ENCODE assay signal across 23 cellular contexts in genomic region chr1:234990328-234990675, GRCh38.
A peak's percentile ranks its signal among the peaks of the same experiment; 100 is the strongest.
DNase-seq lines count a peak whose midpoint lies in the region; ATAC-seq and TF ChIP-seq lines count a peak whose summit lies in the region.
"Had no signal": no experiment of that assay in that cellular context is flagged by ENCODE, and none has a peak within 500 bp of the region (broad histone marks: within the 10 kb centered on the region; RNA-seq: fewer than 3 reads in every experiment).

No MANE protein-coding gene starts in this region.

- H3K4me1 Mint-ChIP-seq in central memory CD8-positive, alpha-beta T cell, result peaks cover 19% of the 10 kb centered on the region
- H3K4me1 Mint-ChIP-seq: immature natural killer cell had no signal

- H3K36me3 ChIP-seq in right atrium auricular region (no peaks in the 10 kb centered on the region), vagina (no peaks in the 10 kb centered on the region)
- H3K36me3 ChIP-seq: left ventricle myocardium inferior had no signal

- intact Hi-C loops in left cardiac atrium (cut with DNase I) (loop anchor here in 1 of 2 donors (10.0 kb wide), 1 partner anchor 266 kb away; no protein-coding TSS in a partner anchor), sciatic nerve (cut with DNase I) (no loop called here), vagina (cut with DNase I) (no loop called here)

- no peaks in the 10 kb centered on the region for H3K9me3 Mint-ChIP-seq in central memory CD8-positive, alpha-beta T cell
- H3K9me3 Mint-ChIP-seq: activated naive CD4-positive, alpha-beta T cell treated with anti-CD3 and anti-CD28 coated beads, Interleukin-2, amount 50 U/mL, for 24 hours; immature natural killer cell; mesothelial cell of epicardium had no signal

- H3K27me3 ChIP-seq in right atrium auricular region (no peaks in the 10 kb centered on the region), vagina (no peaks in the 10 kb centered on the region)
- H3K27me3 ChIP-seq: foreskin keratinocyte had no signal

- TF ChIP-seq POLR2A in vagina (IDR thresholded peaks at IDR 0.05), result no peak

- no peaks in the 10 kb centered on the region for H3K27me3 Mint-ChIP-seq in central memory CD8-positive, alpha-beta T cell
- H3K27me3 Mint-ChIP-seq: activated naive CD4-positive, alpha-beta T cell treated with anti-CD3 and anti-CD28 coated beads, Interleukin-2, amount 50 U/mL, for 24 hours; natural killer cell treated with Interleukin-12 subunit alpha and Interleukin-12 subunit beta and Interleukin-15 and Interleukin-18, amount 100 ng/mL, for 72 hours had no signal

- no peaks in the 10 kb centered on the region for H3K9me3 ChIP-seq in right atrium auricular region
- H3K9me3 ChIP-seq in vagina, result no peaks in the 10 kb centered on the region
- H3K9me3 ChIP-seq: left ventricle myocardium inferior had no signal

- no peak overlapping the region for H3K4me3 Mint-ChIP-seq in central memory CD8-positive, alpha-beta T cell
- H3K4me3 Mint-ChIP-seq: activated naive CD4-positive, alpha-beta T cell treated with anti-CD3 and anti-CD28 coated beads, Interleukin-2, amount 50 U/mL, for 24 hours; immature natural killer cell; mesothelial cell of epicardium had no signal

- DNase-seq in right atrium auricular region (ENCODE audit: low spot score), result no peak
- DNase-seq in left cardiac atrium, result no peak
- DNase-seq in central memory CD8-positive, alpha-beta T cell (ENCODE audit: low spot score in 2 of 2), result no peak
- DNase-seq in sciatic nerve (ENCODE audit: low spot score), result peak; percentile 27
- no peak for DNase-seq in vagina (ENCODE audit: extremely low spot score in 2 of 2)
- DNase-seq in iPS-NIHi7 (ENCODE audit: extremely low spot score), result no peak
- DNase-seq in cerebellum (ENCODE audit: low spot score), result no peak
- DNase-seq: C1 segment of cervical spinal cord; effector CD4-positive, alpha-beta T cell; erythroblast; foreskin keratinocyte; immature natural killer cell; left ventricle myocardium inferior; NCI-H2081; posterior cingulate gyrus; stimulated activated CD4-positive, alpha-beta T cell treated with anti-CD3 and anti-CD28 coated beads, Interleukin-1b, Interleukin-23, amount 100 ng/mL, for 48 hours; stimulated activated naive CD4-positive, alpha-beta T cell had no signal

- H3K4me3 ChIP-seq in right atrium auricular region, result no peak overlapping the region
- no peak overlapping the region for H3K4me3 ChIP-seq in vagina
- H3K4me3 ChIP-seq: left ventricle myocardium inferior, SK-N-MC had no signal

- peaks cover 0 to 27% of the 10 kb centered on the region in 2 donors for H3K4me1 ChIP-seq in right atrium auricular region
- H3K4me1 ChIP-seq in vagina, result peaks cover 41% of the 10 kb centered on the region

- H3K27ac Mint-ChIP-seq in central memory CD8-positive, alpha-beta T cell (ENCODE audit: low read depth), result peak overlapping the region; percentile 1

- ATAC-seq in left cardiac atrium, result no peak
- no peak for ATAC-seq in central memory CD8-positive, alpha-beta T cell (replicated peaks; ENCODE audit: extremely low read depth, poor library complexity, severe bottlenecking)
- no peak for ATAC-seq in sciatic nerve
- ATAC-seq in HG03196 (IDR thresholded peaks at IDR 0.05; ENCODE audit: unreplicated experiment), result no peak
- ATAC-seq: foreskin keratinocyte; natural killer cell treated with Interleukin-12 subunit alpha and Interleukin-12 subunit beta and Interleukin-15 and Interleukin-18, amount 100 ng/mL, for 72 hours had no signal

- no peaks in the 10 kb centered on the region for H3K36me3 Mint-ChIP-seq in central memory CD8-positive, alpha-beta T cell (ENCODE audit: insufficient read depth)
- H3K36me3 Mint-ChIP-seq: immature natural killer cell, mesothelial cell of epicardium had no signal

- H3K27ac ChIP-seq in right atrium auricular region (peak overlapping the region; percentile 87 to 96), vagina (peak overlapping the region; percentile 60)
- H3K27ac ChIP-seq: foreskin keratinocyte, RWPE1, SK-N-MC had no signal

- TF ChIP-seq CTCF in right atrium auricular region (IDR thresholded peaks at IDR 0.05), result no peak
- no peak for TF ChIP-seq CTCF in vagina (IDR thresholded peaks at IDR 0.05)
